In genomic region chr17:37494401-37494831, GRCh38 we compare ENCODE assay signal across 1 cellular context.
TF ChIP-seq lines count a peak whose summit lies in the region.

No MANE protein-coding gene starts in this region.

TF ChIP-seq in HCT116, 20 proteins besides CTCF, POLR2A, EP300 and RAD21 (continued from another document):
- TF ChIP-seq YY1 (IDR thresholded peaks at IDR 0.05; ENCODE audit: extremely low read depth, insufficient replicate concordance, low read depth, low read length) (no peak), EZH2 (IDR thresholded peaks at IDR 0.05) (no peak)
TF ChIP-seq in HCT116: peak in this region for 1.
